7 cellular contexts compared by ENCODE assay signal in the genomic region with DNA sequence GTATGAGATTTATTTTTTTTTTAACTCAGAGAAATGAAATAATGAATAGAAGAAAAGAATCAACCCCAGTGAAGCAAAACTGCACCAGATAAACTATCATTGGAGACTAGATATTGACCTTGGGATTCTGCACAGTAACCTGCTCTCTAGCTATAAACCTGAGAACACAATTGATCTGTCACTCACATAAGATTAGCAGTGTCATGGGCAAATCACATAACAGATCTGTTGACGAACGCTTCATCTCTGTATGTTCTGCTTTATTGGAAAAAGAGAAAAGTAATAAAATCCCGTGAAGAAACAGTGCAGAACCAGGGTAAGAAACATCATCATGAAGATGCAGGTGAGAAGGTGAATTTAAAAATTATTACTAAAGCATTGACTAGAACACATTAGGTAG. TPM values are rescaled to one million over a fixed set of nuclear protein-coding genes. Genes with fewer than 3 reads are reported as not detected.
"Had no signal": no experiment of that assay in that cellular context is flagged by ENCODE, and none has a peak within 500 bp of the region (broad histone marks: within the 10 kb centered on the region; RNA-seq: fewer than 3 reads in every experiment).

No MANE protein-coding gene starts in this region.

- H3K4me1 Mint-ChIP-seq: IgD-negative memory B cell had no signal

- H3K36me3 Mint-ChIP-seq: IgD-negative memory B cell had no signal

- H3K4me3 Mint-ChIP-seq: IgD-negative memory B cell had no signal

- DNase-seq: IMR-90, KBM-7, KG1 had no signal

- H3K27ac ChIP-seq: HL-60 had no signal

- H3K27ac Mint-ChIP-seq: IgD-negative memory B cell had no signal

- H3K27me3 Mint-ChIP-seq: IgD-negative memory B cell had no signal

- H3K4me3 ChIP-seq: K562 had no signal

RNA-seq across cellular contexts. Expression of gene RGS17, which starts 52.8 kb away (rescaled TPM):
- total RNA-seq: HepG2, K562 had no signal
